ENCODE assay signal across 10 cellular contexts in the genomic region with DNA sequence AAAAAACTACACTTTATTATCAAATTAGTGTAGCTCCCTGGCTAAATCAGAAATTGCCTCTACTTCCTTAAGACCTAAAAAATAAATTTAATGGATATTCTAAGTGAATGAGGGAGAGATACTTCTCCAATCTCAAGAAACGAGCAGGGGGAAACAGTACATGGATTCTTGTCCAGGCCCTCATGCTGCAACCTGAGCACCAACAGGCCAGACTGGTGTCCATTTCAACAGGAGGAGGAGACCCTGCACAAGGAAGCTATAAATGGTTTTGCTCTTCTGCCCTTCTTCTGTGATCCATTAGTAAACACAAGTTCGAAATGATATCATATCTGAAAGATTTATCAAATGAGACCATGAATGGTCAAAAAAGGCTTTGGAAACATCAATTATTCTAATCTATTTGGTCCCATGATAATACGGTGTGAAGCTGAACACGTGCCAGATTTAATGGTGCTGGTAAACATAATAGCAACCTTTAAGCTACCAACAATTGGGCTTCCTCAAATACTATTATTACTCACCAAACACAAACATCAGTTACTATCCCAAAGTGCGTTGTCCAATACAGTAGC.
DNase-seq lines count a peak whose midpoint lies in the region; ATAC-seq and TF ChIP-seq lines count a peak whose summit lies in the region.
"Had no signal": no experiment of that assay in that cellular context is flagged by ENCODE, and none has a peak within 500 bp of the region (broad histone marks: within the 10 kb centered on the region; RNA-seq: fewer than 3 reads in every experiment).

No MANE protein-coding gene starts in this region.

- no peak for TF ChIP-seq CTCF in MCF 10A (IDR thresholded peaks at IDR 0.05; ENCODE audit: unreplicated experiment)
- TF ChIP-seq CTCF in breast epithelium (IDR thresholded peaks at IDR 0.05): no peak
- no peak for TF ChIP-seq CTCF in PC-9 (conservative IDR thresholded peaks at IDR 0.05)
- TF ChIP-seq CTCF in foreskin keratinocyte (conservative IDR thresholded peaks at IDR 0.05): no peak
- no peak for TF ChIP-seq CTCF in smooth muscle cell (IDR thresholded peaks at IDR 0.05; ENCODE audit: borderline replicate concordance, insufficient read depth, poor library complexity, severe bottlenecking)
- TF ChIP-seq CTCF in upper lobe of right lung (IDR thresholded peaks at IDR 0.05): no peak

- H3K4me1 Mint-ChIP-seq in MCF 10A (ENCODE audit: insufficient read depth, unreplicated experiment): peaks cover 17% of the 10 kb centered on the region

- no peak for ATAC-seq in foreskin keratinocyte
- no peak for ATAC-seq in upper lobe of right lung
- ATAC-seq: activated CD8-positive, alpha-beta memory T cell treated with anti-CD3 and anti-CD28 coated beads, Interleukin-2, amount 10 ng/mL, durations not matched to agents 7 days and 5 days had no signal

- H3K36me3 ChIP-seq in breast epithelium (no peaks in the 10 kb centered on the region), PC-9 (ENCODE audit: low read depth) (no peaks in the 10 kb centered on the region), smooth muscle cell (ENCODE audit: low read depth) (no peaks in the 10 kb centered on the region), upper lobe of right lung (no peaks in the 10 kb centered on the region)

- no peaks in the 10 kb centered on the region for H3K9me3 Mint-ChIP-seq in MCF 10A (ENCODE audit: unreplicated experiment)

- CTCF ChIA-PET in MCF 10A (lab: Yijun Ruan, JAX): interaction anchor here (0.6 to 5.8 kb wide), 11 partner anchors 9 to 195 kb away, joined by 3 to 44 read pairs (median 3); no protein-coding TSS in a partner anchor
- CTCF ChIA-PET in PC-9 (lab: Charles Lee): interaction anchor here (0.6 to 2.2 kb wide), 5 partner anchors 9 to 110 kb away, joined by 3 to 6 read pairs (median 3); no protein-coding TSS in a partner anchor

- POLR2A ChIA-PET in MCF 10A (lab: Yijun Ruan, JAX) (interaction anchor here (0.6 to 5.7 kb wide), 14 partner anchors 8 to 243 kb away, joined by 3 to 41 read pairs (median 6); a partner anchor contains a TSS), PC-9 (lab: Charles Lee; ENCODE audit: unreplicated experiment) (interaction anchor here (0.6 to 1.6 kb wide), 5 partner anchors 9 to 49 kb away, joined by 4 to 14 read pairs (median 5); no protein-coding TSS in a partner anchor)

- no peaks in the 10 kb centered on the region for H3K36me3 Mint-ChIP-seq in MCF 10A (ENCODE audit: insufficient read depth, unreplicated experiment)
- H3K36me3 Mint-ChIP-seq: CD4-positive, CD25-positive, alpha-beta regulatory T cell had no signal

- no peak for TF ChIP-seq POLR2A in breast epithelium (IDR thresholded peaks at IDR 0.05)

- peak; percentile 15 for DNase-seq in MCF 10A (ENCODE audit: unreplicated experiment)
- DNase-seq in breast epithelium (ENCODE audit: low spot score in 2 of 2): no peak
- DNase-seq in PC-9: no peak
- no peak for DNase-seq in foreskin keratinocyte
- DNase-seq in smooth muscle cell (lab: John Stamatoyannopoulos, UW; ENCODE audit: unreplicated experiment): no peak
- no peak for DNase-seq in amygdala (lab: John Stamatoyannopoulos, UW)
- DNase-seq in activated CD4-positive, alpha-beta T cell treated with anti-CD3 and anti-CD28 coated beads for 48 hours: no peak
- DNase-seq in upper lobe of right lung: no peak
- DNase-seq: activated CD8-positive, alpha-beta memory T cell treated with anti-CD3 and anti-CD28 coated beads, Interleukin-2, amount 10 ng/mL, durations not matched to agents 7 days and 5 days had no signal

- peak overlapping the region; percentile 99 for H3K4me2 ChIP-seq in PC-9
- H3K4me2 ChIP-seq in smooth muscle cell: peak overlapping the region; percentile 95

- BruUV-seq in MCF 10A (replicated peaks; lab: Mats Ljungman, UMichigan): no TSS peak
- BruUV-seq in PC-9 (replicated peaks; lab: Mats Ljungman, UMichigan): no TSS peak

- no peaks in the 10 kb centered on the region for H3K9me2 ChIP-seq in PC-9 (ENCODE audit: insufficient read depth)

- intact Hi-C loops in MCF 10A (cut with micrococcal nuclease) (no loop called here), breast epithelium (cut with DNase I; ENCODE audit: low total_unique reads) (no loop called here), PC-9 (cut with micrococcal nuclease; ENCODE audit: unreplicated experiment) (no loop called here), upper lobe of right lung (cut with DNase I) (no loop called here)

- H3K4me3 ChIP-seq in breast epithelium (no peak overlapping the region), PC-9 (peak overlapping the region; percentile 70; the same call in 1 of the 2 replicates), smooth muscle cell (peak overlapping the region; percentile 62), upper lobe of right lung (no peak overlapping the region)

- H3K27ac ChIP-seq in breast epithelium: no peak overlapping the region
- peak overlapping the region; percentile 94 for H3K27ac ChIP-seq in PC-9
- peak overlapping the region; percentile 60 for H3K27ac ChIP-seq in foreskin keratinocyte
- peak overlapping the region; percentile 99 for H3K27ac ChIP-seq in smooth muscle cell (ENCODE audit: low read depth)
- H3K27ac ChIP-seq in upper lobe of right lung: no peak overlapping the region

- peaks cover 78% of the 10 kb centered on the region for H3K79me2 ChIP-seq in PC-9 (ENCODE audit: low read depth)
- peaks cover 54% of the 10 kb centered on the region for H3K79me2 ChIP-seq in smooth muscle cell (ENCODE audit: low read depth)

- H3K4me1 ChIP-seq in breast epithelium (no peaks in the 10 kb centered on the region), PC-9 (replicated peaks; ENCODE audit: insufficient read depth) (peaks cover 36% of the 10 kb centered on the region), foreskin keratinocyte (peaks cover 16% of the 10 kb centered on the region), smooth muscle cell (ENCODE audit: low read depth) (peaks cover 22% of the 10 kb centered on the region), upper lobe of right lung (peaks cover 18% of the 10 kb centered on the region)

- H2AFZ ChIP-seq in PC-9 (no peak overlapping the region), smooth muscle cell (ENCODE audit: low read depth) (no peak overlapping the region)

- H3F3A ChIP-seq in PC-9 (ENCODE audit: insufficient read depth, low read depth) (peaks cover 37% of the 10 kb centered on the region), smooth muscle cell (ENCODE audit: low read depth) (peaks cover 21% of the 10 kb centered on the region)

- WGBS in smooth muscle cell (ENCODE audit: low lambda C conversion rate): 66% methylated on average over 5 of the region's 5 CpGs

- peak overlapping the region; percentile 96 for H3K27ac Mint-ChIP-seq in MCF 10A (ENCODE audit: low read depth, unreplicated experiment)
- H3K27ac Mint-ChIP-seq: activated CD8-positive, alpha-beta memory T cell treated with anti-CD3 and anti-CD28 coated beads, Interleukin-2, amount 10 ng/mL, durations not matched to agents 7 days and 5 days had no signal

- H3K4me3 Mint-ChIP-seq in MCF 10A (ENCODE audit: unreplicated experiment): peak overlapping the region; percentile 47

- no peaks in the 10 kb centered on the region for H3K27me3 Mint-ChIP-seq in MCF 10A (ENCODE audit: insufficient read depth, unreplicated experiment)

- H3K27me3 ChIP-seq in breast epithelium: no peaks in the 10 kb centered on the region
- H3K27me3 ChIP-seq in PC-9 (ENCODE audit: insufficient read depth, low read depth): no peaks in the 10 kb centered on the region
- H3K27me3 ChIP-seq in foreskin keratinocyte: no peaks in the 10 kb centered on the region
- H3K27me3 ChIP-seq in smooth muscle cell (ENCODE audit: low read depth): no peaks in the 10 kb centered on the region
- no peaks in the 10 kb centered on the region for H3K27me3 ChIP-seq in upper lobe of right lung

- peak overlapping the region; percentile 96 for H3K9ac ChIP-seq in smooth muscle cell (ENCODE audit: low read depth)

- H4K20me1 ChIP-seq in PC-9 (ENCODE audit: insufficient read depth) (no peaks in the 10 kb centered on the region), smooth muscle cell (ENCODE audit: low read depth) (no peaks in the 10 kb centered on the region)

- H3K9me3 ChIP-seq in breast epithelium (no peaks in the 10 kb centered on the region), PC-9 (ENCODE audit: insufficient read depth, low read depth) (no peaks in the 10 kb centered on the region), smooth muscle cell (replicated peaks; ENCODE audit: low read depth) (no peaks in the 10 kb centered on the region), upper lobe of right lung (no peaks in the 10 kb centered on the region)

Comparison
In these comparisons a context has a peak if more than half of its experiments do, and no peak if none do; other contexts are left out.
1. H3K27ac ChIP-seq: peak in PC-9 (single experiment), foreskin keratinocyte (single experiment) and smooth muscle cell (single experiment); none in breast epithelium (0 of 2) and upper lobe of right lung (single experiment).
2. H3K4me3 ChIP-seq: peak in PC-9 (single experiment) and smooth muscle cell (single experiment); none in breast epithelium (0 of 3) and upper lobe of right lung (single experiment).